12 cellular contexts compared by ENCODE assay signal in genomic region chr12:82474181-82474797, GRCh38.
DNase-seq lines count a peak whose midpoint lies in the region; ATAC-seq and TF ChIP-seq lines count a peak whose summit lies in the region.
"Had no signal": no experiment of that assay in that cellular context is flagged by ENCODE, and none has a peak within 500 bp of the region (broad histone marks: within the 10 kb centered on the region; RNA-seq: fewer than 3 reads in every experiment).

No MANE protein-coding gene starts in this region.

- no peak overlapping the region for H3K27ac ChIP-seq in ascending aorta
- H3K27ac ChIP-seq: right lobe of liver had no signal

- ATAC-seq in GM18858 (IDR thresholded peaks at IDR 0.05; ENCODE audit: unreplicated experiment) (peak; percentile 85), GM21515 (IDR thresholded peaks at IDR 0.05; ENCODE audit: unreplicated experiment) (peak; percentile 72), HG02943 (IDR thresholded peaks at IDR 0.05; ENCODE audit: low read depth, unreplicated experiment) (peak; percentile 72), HG03575 (IDR thresholded peaks at IDR 0.05; ENCODE audit: extremely low read depth, insufficient number of reproducible peaks, low FRiP score, unreplicated experiment) (peak; percentile 56), GM19455 (IDR thresholded peaks at IDR 0.05; ENCODE audit: unreplicated experiment) (no peak)
- ATAC-seq: activated T-helper 17 cell treated with anti-CD3 and anti-CD28 coated beads, Interleukin-2, amount 50 U/mL, for 72 hours; naive thymus-derived CD4-positive, alpha-beta T cell; right lobe of liver had no signal

- peaks cover 5 to 9% of the 10 kb centered on the region in 2 donors for H3K9me3 ChIP-seq in ascending aorta
- H3K9me3 ChIP-seq: right lobe of liver had no signal

- no peaks in the 10 kb centered on the region for H3K4me1 ChIP-seq in ascending aorta
- H3K4me1 ChIP-seq: right lobe of liver had no signal

- intact Hi-C loops in posterior vena cava (cut with DNase I) (no loop called here), ascending aorta (cut with DNase I) (no loop called here)

- peaks cover 3 to 24% of the 10 kb centered on the region in 2 donors for H3K36me3 ChIP-seq in ascending aorta
- H3K36me3 ChIP-seq: right lobe of liver had no signal

- DNase-seq in posterior vena cava (ENCODE audit: low spot score) (no peak), ascending aorta (ENCODE audit: low spot score in 2 of 2) (no peak), NCI-H748 (lab: John Stamatoyannopoulos, UW; ENCODE audit: unreplicated experiment) (no peak)
- DNase-seq: activated CD4-positive, alpha-beta T cell treated with anti-CD3 and anti-CD28 coated beads for 48 hours; naive thymus-derived CD4-positive, alpha-beta T cell; right lobe of liver had no signal

- H3K27me3 ChIP-seq in ascending aorta: no peaks in the 10 kb centered on the region
- H3K27me3 ChIP-seq: right lobe of liver had no signal

- no peak overlapping the region for H3K4me3 ChIP-seq in ascending aorta
- H3K4me3 ChIP-seq: right lobe of liver had no signal

- TF ChIP-seq CTCF in ascending aorta (IDR thresholded peaks at IDR 0.05): no peak
